Comparison of ENCODE assay signal across 2 cellular contexts in the genomic region with DNA sequence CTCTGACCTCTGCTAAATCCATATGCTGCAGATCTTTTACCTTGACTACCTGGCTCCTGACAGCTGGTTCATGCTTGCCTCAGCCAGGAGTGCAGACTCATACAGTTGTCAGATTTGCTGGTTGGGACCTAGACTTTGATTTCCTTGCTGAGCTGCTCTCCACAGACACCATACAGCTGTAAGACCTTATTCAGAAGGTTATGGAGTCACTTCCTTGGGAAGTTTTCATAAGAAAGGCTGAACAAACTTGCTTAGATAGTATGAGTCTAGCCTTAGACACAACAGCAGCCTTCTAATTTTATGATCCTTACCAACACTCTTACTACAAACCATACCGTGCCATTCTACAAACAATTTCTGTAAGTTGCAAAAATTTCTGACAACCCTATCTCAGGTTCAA.
TF ChIP-seq lines count a peak whose summit lies in the region.

No MANE protein-coding gene starts in this region.

TF ChIP-seq in H1, 55 proteins besides CTCF, POLR2A, EP300 and RAD21 (continued from another document):
- TF ChIP-seq SP1 (IDR thresholded peaks at IDR 0.05; ENCODE audit: low read depth, low read length) (no peak), TEAD4 (IDR thresholded peaks at IDR 0.05; ENCODE audit: low read depth, low read length) (no peak), RFX5 (IDR thresholded peaks at IDR 0.05; ENCODE audit: borderline replicate concordance, low read depth, low read length) (no peak), ZNF274 (IDR thresholded peaks at IDR 0.05; ENCODE audit: borderline replicate concordance, extremely low read depth, low read length) (no peak), JUN (IDR thresholded peaks at IDR 0.05; ENCODE audit: low read depth, low read length) (no peak), BACH1 (IDR thresholded peaks at IDR 0.05; ENCODE audit: low read length) (no peak), CBX8 (IDR thresholded peaks at IDR 0.05; ENCODE audit: borderline replicate concordance, low read depth, low read length) (no peak), TAF1 (IDR thresholded peaks at IDR 0.05; ENCODE audit: low read depth, low read length) (no peak), YY1 (IDR thresholded peaks at IDR 0.05; ENCODE audit: low read depth, low read length) (no peak), RXRA (IDR thresholded peaks at IDR 0.05; ENCODE audit: insufficient read depth, low read depth, low read length) (no peak), JUND (IDR thresholded peaks at IDR 0.05; ENCODE audit: low read length) (no peak), SAP30 (IDR thresholded peaks at IDR 0.05; ENCODE audit: insufficient read depth, insufficient replicate concordance, low read length) (no peak), KDM1A (IDR thresholded peaks at IDR 0.05; ENCODE audit: borderline replicate concordance, low read length) (no peak), SIN3A (conservative IDR thresholded peaks at IDR 0.05 in 1 of 2, IDR thresholded peaks at IDR 0.05 in 1 of 2; ENCODE audit: low read depth in 1 of 2, low read length in 2 of 2) (no peak)
- TF ChIP-seq, protein P1, sequence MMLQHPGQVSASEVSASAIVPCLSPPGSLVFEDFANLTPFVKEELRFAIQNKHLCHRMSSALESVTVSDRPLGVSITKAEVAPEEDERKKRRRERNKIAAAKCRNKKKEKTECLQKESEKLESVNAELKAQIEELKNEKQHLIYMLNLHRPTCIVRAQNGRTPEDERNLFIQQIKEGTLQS (IDR thresholded peaks at IDR 0.05; ENCODE audit: insufficient read depth, low read depth, low read length): no peak

TF ChIP-seq in SK-N-SH treated with all-trans-retinoic acid at 6 μM for 48 hours, 23 proteins besides CTCF, POLR2A, EP300 and RAD21:
- no peak for TF ChIP-seq CSRNP3 (CRISPR knock-in tag; IDR thresholded peaks at IDR 0.05)
- no peak for TF ChIP-seq SNAI2 (CRISPR knock-in tag; IDR thresholded peaks at IDR 0.05)
- no peak for TF ChIP-seq ZNF70 (CRISPR knock-in tag; IDR thresholded peaks at IDR 0.05)
- no peak for TF ChIP-seq OSR1 (CRISPR knock-in tag; IDR thresholded peaks at IDR 0.05)
- TF ChIP-seq CSDC2 (CRISPR knock-in tag; IDR thresholded peaks at IDR 0.05): no peak
- TF ChIP-seq RARB (CRISPR knock-in tag; IDR thresholded peaks at IDR 0.05): no peak
- TF ChIP-seq ARNTL (CRISPR knock-in tag; IDR thresholded peaks at IDR 0.05; ENCODE audit: borderline replicate concordance, low read depth): no peak
- TF ChIP-seq PPARA (CRISPR knock-in tag; IDR thresholded peaks at IDR 0.05; ENCODE audit: borderline replicate concordance): no peak
- TF ChIP-seq, protein P2, sequence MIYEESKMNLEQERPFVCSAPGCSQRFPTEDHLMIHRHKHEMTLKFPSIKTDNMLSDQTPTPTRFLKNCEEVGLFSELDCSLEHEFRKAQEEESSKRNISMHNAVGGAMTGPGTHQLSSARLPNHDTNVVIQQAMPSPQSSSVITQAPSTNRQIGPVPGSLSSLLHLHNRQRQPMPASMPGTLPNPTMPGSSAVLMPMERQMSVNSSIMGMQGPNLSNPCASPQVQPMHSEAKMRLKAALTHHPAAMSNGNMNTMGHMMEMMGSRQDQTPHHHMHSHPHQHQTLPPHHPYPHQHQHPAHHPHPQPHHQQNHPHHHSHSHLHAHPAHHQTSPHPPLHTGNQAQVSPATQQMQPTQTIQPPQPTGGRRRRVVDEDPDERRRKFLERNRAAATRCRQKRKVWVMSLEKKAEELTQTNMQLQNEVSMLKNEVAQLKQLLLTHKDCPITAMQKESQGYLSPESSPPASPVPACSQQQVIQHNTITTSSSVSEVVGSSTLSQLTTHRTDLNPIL (CRISPR knock-in tag; IDR thresholded peaks at IDR 0.05; ENCODE audit: low read depth): no peak
- no peak for TF ChIP-seq ESRRG (CRISPR knock-in tag; IDR thresholded peaks at IDR 0.05)
- TF ChIP-seq ZNF565 (CRISPR knock-in tag; conservative IDR thresholded peaks at IDR 0.05; ENCODE audit: low read depth): no peak
- TF ChIP-seq, protein P3, sequence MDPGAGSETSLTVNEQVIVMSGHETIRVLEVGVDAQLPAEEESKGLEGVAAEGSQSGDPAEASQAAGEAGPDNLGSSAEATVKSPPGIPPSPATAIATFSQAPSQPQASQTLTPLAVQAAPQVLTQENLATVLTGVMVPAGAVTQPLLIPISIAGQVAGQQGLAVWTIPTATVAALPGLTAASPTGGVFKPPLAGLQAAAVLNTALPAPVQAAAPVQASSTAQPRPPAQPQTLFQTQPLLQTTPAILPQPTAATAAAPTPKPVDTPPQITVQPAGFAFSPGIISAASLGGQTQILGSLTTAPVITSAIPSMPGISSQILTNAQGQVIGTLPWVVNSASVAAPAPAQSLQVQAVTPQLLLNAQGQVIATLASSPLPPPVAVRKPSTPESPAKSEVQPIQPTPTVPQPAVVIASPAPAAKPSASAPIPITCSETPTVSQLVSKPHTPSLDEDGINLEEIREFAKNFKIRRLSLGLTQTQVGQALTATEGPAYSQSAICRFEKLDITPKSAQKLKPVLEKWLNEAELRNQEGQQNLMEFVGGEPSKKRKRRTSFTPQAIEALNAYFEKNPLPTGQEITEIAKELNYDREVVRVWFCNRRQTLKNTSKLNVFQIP (CRISPR knock-in tag; IDR thresholded peaks at IDR 0.05; ENCODE audit: borderline replicate concordance, low read depth): no peak
- TF ChIP-seq GLIS3 (CRISPR knock-in tag; IDR thresholded peaks at IDR 0.05): no peak
- TF ChIP-seq, protein P4, sequence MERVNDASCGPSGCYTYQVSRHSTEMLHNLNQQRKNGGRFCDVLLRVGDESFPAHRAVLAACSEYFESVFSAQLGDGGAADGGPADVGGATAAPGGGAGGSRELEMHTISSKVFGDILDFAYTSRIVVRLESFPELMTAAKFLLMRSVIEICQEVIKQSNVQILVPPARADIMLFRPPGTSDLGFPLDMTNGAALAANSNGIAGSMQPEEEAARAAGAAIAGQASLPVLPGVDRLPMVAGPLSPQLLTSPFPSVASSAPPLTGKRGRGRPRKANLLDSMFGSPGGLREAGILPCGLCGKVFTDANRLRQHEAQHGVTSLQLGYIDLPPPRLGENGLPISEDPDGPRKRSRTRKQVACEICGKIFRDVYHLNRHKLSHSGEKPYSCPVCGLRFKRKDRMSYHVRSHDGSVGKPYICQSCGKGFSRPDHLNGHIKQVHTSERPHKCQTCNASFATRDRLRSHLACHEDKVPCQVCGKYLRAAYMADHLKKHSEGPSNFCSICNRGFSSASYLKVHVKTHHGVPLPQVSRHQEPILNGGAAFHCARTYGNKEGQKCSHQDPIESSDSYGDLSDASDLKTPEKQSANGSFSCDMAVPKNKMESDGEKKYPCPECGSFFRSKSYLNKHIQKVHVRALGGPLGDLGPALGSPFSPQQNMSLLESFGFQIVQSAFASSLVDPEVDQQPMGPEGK (CRISPR knock-in tag; IDR thresholded peaks at IDR 0.05; ENCODE audit: borderline replicate concordance): no peak
- TF ChIP-seq TSHZ2 (CRISPR knock-in tag; IDR thresholded peaks at IDR 0.05): no peak
- no peak for TF ChIP-seq ZNF8 (CRISPR knock-in tag; IDR thresholded peaks at IDR 0.05)
- TF ChIP-seq ZFP30 (CRISPR knock-in tag; IDR thresholded peaks at IDR 0.05): no peak
- no peak for TF ChIP-seq TOX (CRISPR knock-in tag; IDR thresholded peaks at IDR 0.05; ENCODE audit: borderline replicate concordance)
- no peak for TF ChIP-seq ZFP3 (CRISPR knock-in tag; IDR thresholded peaks at IDR 0.05)
